22 cellular contexts compared by ENCODE assay signal in genomic region chr15:101052031-101052620, GRCh38.
DNase-seq lines count a peak whose midpoint lies in the region; ATAC-seq and TF ChIP-seq lines count a peak whose summit lies in the region.
"Had no signal": no experiment of that assay in that cellular context is flagged by ENCODE, and none has a peak within 500 bp of the region (broad histone marks: within the 10 kb centered on the region; RNA-seq: fewer than 3 reads in every experiment).

No MANE protein-coding gene starts in this region.

- DNase-seq in H7 (peak; percentile 61), WTC11 (ENCODE audit: low spot score) (no peak), left lobe of liver (ENCODE audit: low spot score) (peak; percentile 41), osteocyte (ENCODE audit: extremely low spot score, unreplicated experiment) (peak; percentile 79), prostate gland (ENCODE audit: low spot score) (no peak), NCI-H146 treated with DMSO at 0.1 percent for 48 hours (lab: John Stamatoyannopoulos, UW; ENCODE audit: unreplicated experiment) (no peak), SW 1271 (lab: John Stamatoyannopoulos, UW) (no peak), NCI-H2081 (lab: John Stamatoyannopoulos, UW) (no peak)
- DNase-seq: Calu3, GF-D8, NCI-H1105, NCI-H1694 treated with DMSO at 0.1 percent for 48 hours, NCI-H2227 treated with DMSO at 0.1 percent for 48 hours, NCI-H510A treated with DMSO at 0.1 percent for 48 hours, NCI-H82, PC-3, RPMI8226, SHP77 treated with DMSO at 0.1 percent for 48 hours had no signal

- intact Hi-C loops in prostate gland (cut with DNase I), result no loop called here

- no peak overlapping the region for H3K4me3 Mint-ChIP-seq in WTC11
- no peak overlapping the region for H3K4me3 Mint-ChIP-seq in osteocyte (ENCODE audit: unreplicated experiment)
- H3K4me3 Mint-ChIP-seq: CD8-positive, alpha-beta T cell had no signal

- CTCF ChIA-PET in WTC11 (lab: Charles Lee), result no interaction called here

- no peak for TF ChIP-seq POLR2A in prostate gland (IDR thresholded peaks at IDR 0.05)

- POLR2A ChIA-PET in WTC11 (lab: Charles Lee), result interaction anchor here (0.9 kb wide), 1 partner anchor 8 kb away, joined by 3 read pairs; no protein-coding TSS in a partner anchor

- 81% methylated on average over 13 of the region's 13 CpGs for WGBS in prostate gland

- H3K4me1 ChIP-seq in prostate gland (replicated peaks), result no peaks in the 10 kb centered on the region

- H3K27me3 ChIP-seq in H7 (ENCODE audit: control insufficient read depth, insufficient read depth, low read length) (no peaks in the 10 kb centered on the region), prostate gland (replicated peaks; ENCODE audit: insufficient read depth) (no peaks in the 10 kb centered on the region)

- TF ChIP-seq CTCF in WTC11 (IDR thresholded peaks at IDR 0.05) (no peak), osteocyte (IDR thresholded peaks at IDR 0.05) (no peak), prostate gland (IDR thresholded peaks at IDR 0.05) (no peak)

- H3K36me3 ChIP-seq in H7 (replicated peaks; ENCODE audit: control insufficient read depth, insufficient read depth, low read length) (no peaks in the 10 kb centered on the region), prostate gland (peaks cover 0 to 9% of the 10 kb centered on the region in 2 donors)
- H3K36me3 ChIP-seq: BLaER1 treated with 17β-estradiol and CSF1 and Interleukin-3, amounts not matched to agents 10 nM and 100 nM had no signal

- no peak overlapping the region for H3K27ac ChIP-seq in prostate gland
- H3K27ac ChIP-seq: BLaER1 treated with 17β-estradiol and CSF1 and Interleukin-3, amounts not matched to agents 10 nM and 100 nM had no signal

- ATAC-seq in WTC11 (no peak), left lobe of liver (no peak)
- ATAC-seq: CD8-positive, alpha-beta T cell; HCT116; PC-3 had no signal

- H3K9me3 ChIP-seq in prostate gland, result no peaks in the 10 kb centered on the region
- H3K9me3 ChIP-seq: BLaER1 treated with 17β-estradiol and CSF1 and Interleukin-3, amounts not matched to agents 10 nM and 100 nM had no signal

- H3K9me3 Mint-ChIP-seq in WTC11 (peaks cover 3% of the 10 kb centered on the region; the same call in 1 of the 2 replicates), osteocyte (ENCODE audit: unreplicated experiment) (no peaks in the 10 kb centered on the region)
- H3K9me3 Mint-ChIP-seq: CD8-positive, alpha-beta T cell had no signal

- 0 out of 2 replicates have a peak, but pooled peaks cover 1% of the 10 kb centered on the region for H3K36me3 Mint-ChIP-seq in WTC11
- H3K36me3 Mint-ChIP-seq in osteocyte (ENCODE audit: unreplicated experiment), result peaks cover 11% of the 10 kb centered on the region
- H3K36me3 Mint-ChIP-seq: CD8-positive, alpha-beta T cell had no signal

- H3K4me1 Mint-ChIP-seq in WTC11 (peaks cover 31% of the 10 kb centered on the region), osteocyte (ENCODE audit: unreplicated experiment) (no peaks in the 10 kb centered on the region)

- H3K27me3 Mint-ChIP-seq in WTC11 (ENCODE audit: low read depth), result peaks cover 10% of the 10 kb centered on the region
- no peaks in the 10 kb centered on the region for H3K27me3 Mint-ChIP-seq in osteocyte (ENCODE audit: unreplicated experiment)

- H3K4me3 ChIP-seq in H7 (ENCODE audit: insufficient read depth, low read depth, low read length), result no peak overlapping the region
- no peak overlapping the region for H3K4me3 ChIP-seq in prostate gland
- H3K4me3 ChIP-seq: BLaER1 treated with 17β-estradiol and CSF1 and Interleukin-3, amounts not matched to agents 10 nM and 100 nM; K562 had no signal

- H3K27ac Mint-ChIP-seq in WTC11, result peak overlapping the region; percentile 45; the same call in 1 of the 2 replicates
- no peak overlapping the region for H3K27ac Mint-ChIP-seq in osteocyte (ENCODE audit: unreplicated experiment)
- H3K27ac Mint-ChIP-seq: CD8-positive, alpha-beta T cell had no signal

TF ChIP-seq in WTC11, 78 proteins besides CTCF, POLR2A, EP300 and RAD21:
- no peak for TF ChIP-seq TEAD1 (CRISPR knock-in tag; IDR thresholded peaks at IDR 0.05)
- no peak for TF ChIP-seq ZNF281 (CRISPR knock-in tag; IDR thresholded peaks at IDR 0.05)
- TF ChIP-seq PRRX2 (CRISPR knock-in tag; IDR thresholded peaks at IDR 0.05), result no peak
- no peak for TF ChIP-seq SMAD3 (CRISPR knock-in tag; IDR thresholded peaks at IDR 0.05; ENCODE audit: borderline replicate concordance)
- no peak for TF ChIP-seq IRF1 (CRISPR knock-in tag; IDR thresholded peaks at IDR 0.05)
- TF ChIP-seq ESRRA (CRISPR knock-in tag; IDR thresholded peaks at IDR 0.05; ENCODE audit: borderline replicate concordance), result no peak
- TF ChIP-seq TEAD4 (CRISPR knock-in tag; IDR thresholded peaks at IDR 0.05), result no peak
- no peak for TF ChIP-seq AR (CRISPR knock-in tag; IDR thresholded peaks at IDR 0.05)
- no peak for TF ChIP-seq ZNF423 (CRISPR knock-in tag; IDR thresholded peaks at IDR 0.05)
- TF ChIP-seq USF2 (CRISPR knock-in tag; IDR thresholded peaks at IDR 0.05), result no peak
- no peak for TF ChIP-seq JAZF1 (CRISPR knock-in tag; IDR thresholded peaks at IDR 0.05)
- TF ChIP-seq MAX (CRISPR knock-in tag; IDR thresholded peaks at IDR 0.05), result no peak
- TF ChIP-seq ZSCAN18 (CRISPR knock-in tag; IDR thresholded peaks at IDR 0.05), result no peak
TF ChIP-seq in WTC11: peak in this region for 0.

Comparison
In these comparisons a context has a peak if more than half of its experiments do, and no peak if none do; other contexts are left out.
1. DNase-seq: peak in H7 (single experiment), left lobe of liver (single experiment) and osteocyte (single experiment); none in WTC11 (single experiment), prostate gland (single experiment), NCI-H146 treated with DMSO at 0.1 percent for 48 hours (single experiment), SW 1271 (0 of 2) and NCI-H2081 (0 of 2).